In the genomic region with DNA sequence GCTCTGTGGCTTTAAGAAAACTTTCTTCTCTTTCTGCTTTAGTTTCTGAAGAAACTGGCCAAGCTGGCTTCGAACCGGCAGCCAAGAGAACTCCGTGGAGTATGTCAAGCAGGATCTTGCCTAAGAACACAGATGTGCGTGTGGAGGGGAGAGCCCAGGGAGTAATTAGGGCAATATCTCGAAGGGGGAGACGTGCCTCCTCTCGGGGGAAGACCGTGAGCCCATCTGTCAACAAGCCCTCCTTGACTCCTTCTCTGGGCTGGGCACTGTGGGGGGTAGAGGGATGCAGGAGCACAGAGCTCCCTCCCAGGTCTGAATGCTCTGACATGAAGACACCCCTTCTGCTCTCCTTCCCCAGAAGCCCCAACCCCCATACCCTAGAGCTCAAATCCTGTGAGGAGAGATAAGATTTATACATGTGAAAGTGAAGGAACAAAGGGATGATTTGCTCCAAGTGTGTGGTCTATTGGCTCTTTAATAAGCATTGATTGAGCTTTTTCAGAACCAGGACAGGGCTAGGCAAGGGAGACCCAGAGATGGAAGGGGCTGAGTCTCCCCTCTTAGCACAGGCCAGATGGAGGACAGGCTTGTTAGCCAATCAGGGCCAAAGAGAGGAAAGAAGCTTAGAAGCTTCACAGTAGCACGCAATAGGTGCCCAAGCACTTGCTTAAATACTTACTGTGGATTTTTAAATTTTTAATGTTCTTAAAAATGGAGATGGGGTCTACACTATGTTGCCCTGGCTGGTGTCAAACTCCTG, we compare ENCODE assay signal across 16 cellular contexts. TPM values are rescaled to one million over a fixed set of nuclear protein-coding genes. Genes with fewer than 3 reads are reported as not detected.
DNase-seq lines count a peak whose midpoint lies in the region; ATAC-seq and TF ChIP-seq lines count a peak whose summit lies in the region.
"Had no signal": no experiment of that assay in that cellular context is flagged by ENCODE, and none has a peak within 500 bp of the region (broad histone marks: within the 10 kb centered on the region; RNA-seq: fewer than 3 reads in every experiment).

No MANE protein-coding gene starts in this region.

- intact Hi-C loops in heart left ventricle (cut with DNase I): no loop called here

- H4K20me1 ChIP-seq in osteoblast (ENCODE audit: insufficient read depth, low read length): no peaks in the 10 kb centered on the region
- H4K20me1 ChIP-seq: BLaER1 had no signal

- no peak overlapping the region for H2AFZ ChIP-seq in osteoblast (ENCODE audit: low read length)

- H3K9me3 ChIP-seq in osteoblast (ENCODE audit: low read depth, low read length) (peaks cover 7% of the 10 kb centered on the region), heart left ventricle (peaks cover 0 to 10% (median 7%) of the 10 kb centered on the region in 12 donors)
- H3K9me3 ChIP-seq: Caco-2 had no signal

- H3K27ac ChIP-seq in 22Rv1 (peak overlapping the region; percentile 90), osteoblast (ENCODE audit: low read depth, low read length) (no peak overlapping the region), heart left ventricle (no peak overlapping the region)
- H3K27ac ChIP-seq: BLaER1 had no signal

- peak; percentile 93 for DNase-seq in NCI-H2171 treated with DMSO at 0.1 percent for 48 hours (lab: John Stamatoyannopoulos, UW)
- peak; percentile 18 for DNase-seq in NCI-H82 treated with DMSO at 0.1 percent for 48 hours (lab: John Stamatoyannopoulos, UW; ENCODE audit: unreplicated experiment)
- peak; percentile 50 for DNase-seq in osteoblast (ENCODE audit: insufficient read length, low spot score, missing footprints)
- no peak for DNase-seq in NCI-H748 treated with DMSO at 0.1 percent for 48 hours (lab: John Stamatoyannopoulos, UW)
- no peak for DNase-seq in activated T-cell treated with anti-CD3 and anti-CD28 coated beads, Interleukin-2, amount 50 U/mL, for 1 hour
- no peak for DNase-seq in heart left ventricle
- DNase-seq: 8988T; AML-193; Caco-2; CD8-positive, alpha-beta memory T cell; DMS79 had no signal

- no peaks in the 10 kb centered on the region for H3K79me2 ChIP-seq in osteoblast (ENCODE audit: insufficient read depth, low read length)

- no peak overlapping the region for H3K4me2 ChIP-seq in osteoblast (ENCODE audit: insufficient read depth, low read length)

- H3K27me3 ChIP-seq in osteoblast (ENCODE audit: insufficient read depth, low read length) (peaks cover 4% of the 10 kb centered on the region), heart left ventricle (no peaks in the 10 kb centered on the region)
- H3K27me3 ChIP-seq: BLaER1 had no signal

- ATAC-seq in HG02973 (IDR thresholded peaks at IDR 0.05; ENCODE audit: unreplicated experiment) (no peak), heart left ventricle (no peak)
- ATAC-seq: GM12878, HCT116 had no signal

- TF ChIP-seq CTCF in 22Rv1 (IDR thresholded peaks at IDR 0.05): no peak
- TF ChIP-seq CTCF in osteoblast (IDR thresholded peaks at IDR 0.05; ENCODE audit: extremely low read depth, low read depth, low read length): no peak
- no peak for TF ChIP-seq CTCF in heart left ventricle (IDR thresholded peaks at IDR 0.05)

- no peak for TF ChIP-seq POLR2A in heart left ventricle (IDR thresholded peaks at IDR 0.05)

- H3K36me3 ChIP-seq in osteoblast (ENCODE audit: insufficient read depth, low read length) (no peaks in the 10 kb centered on the region), heart left ventricle (no peaks in the 10 kb centered on the region)
- H3K36me3 ChIP-seq: BLaER1 had no signal

- H3K4me3 ChIP-seq in osteoblast (ENCODE audit: insufficient read depth, low read length): no peak overlapping the region
- H3K4me3 ChIP-seq in heart left ventricle: no peak overlapping the region
- H3K4me3 ChIP-seq: BLaER1, GM12878 had no signal

- WGBS in heart left ventricle, 4 donors: 56 to 78% (median 69%) methylated on average over 8 to 9 of the region's 9 CpGs

- peaks cover 9% of the 10 kb centered on the region for H3K4me1 ChIP-seq in osteoblast (ENCODE audit: insufficient read depth, low read length)
- H3K4me1 ChIP-seq in heart left ventricle: peaks cover 0 to 10% (median 0%) of the 10 kb centered on the region in 12 donors

RNA-seq across cellular contexts. Expression of gene EDN2, which starts 37.5 kb away (rescaled TPM):
- total RNA-seq in osteoblast (not detected in 2 replicates), heart left ventricle (1 to 10 TPM in 3 of 9 donors, under 1 TPM in 2, not detected in 4; 0.37 to 3.5 (median 1.9) TPM)
- polyA plus RNA-seq in heart left ventricle: 1 to 10 TPM in 1 of 2 donors, under 1 TPM in 1; 0.23 to 2.6 TPM
- total RNA-seq: Caco-2; CD8-positive, alpha-beta memory T cell had no signal
- polyA plus RNA-seq: CD8-positive, alpha-beta memory T cell had no signal

Comparison
In these comparisons a context has a peak if more than half of its experiments do, and no peak if none do; other contexts are left out.
1. DNase-seq: peak in NCI-H2171 treated with DMSO at 0.1 percent for 48 hours (single experiment), NCI-H82 treated with DMSO at 0.1 percent for 48 hours (single experiment) and osteoblast (single experiment); none in NCI-H748 treated with DMSO at 0.1 percent for 48 hours (single experiment), activated T-cell treated with anti-CD3 and anti-CD28 coated beads, Interleukin-2, amount 50 U/mL, for 1 hour (single experiment) and heart left ventricle (0 of 5).